In genomic region chr11:65390099-65390941, GRCh38 we compare ENCODE assay signal across 9 cellular contexts. TPM values are rescaled to one million over a fixed set of nuclear protein-coding genes. Genes with fewer than 3 reads are reported as not detected.
A peak's percentile ranks its signal among the peaks of the same experiment; 100 is the strongest.
DNase-seq lines count a peak whose midpoint lies in the region; ATAC-seq and TF ChIP-seq lines count a peak whose summit lies in the region.
"Had no signal": no experiment of that assay in that cellular context is flagged by ENCODE, and none has a peak within 500 bp of the region (broad histone marks: within the 10 kb centered on the region; RNA-seq: fewer than 3 reads in every experiment).

No MANE protein-coding gene starts in this region.

- H3K4me3 Mint-ChIP-seq in stimulated activated naive CD8-positive, alpha-beta T cell treated with anti-CD3 and anti-CD28 coated beads, Interleukin-15, amount 100 ng/mL, for 72 hours: peak overlapping the region; percentile 29

- H2BK15ac ChIP-seq in mesenchymal stem cell (ENCODE audit: low read depth, poor library complexity, severe bottlenecking): peak overlapping the region; percentile 74

- DNase-seq in stimulated activated naive CD8-positive, alpha-beta T cell treated with anti-CD3 and anti-CD28 coated beads, Interleukin-15, amount 100 ng/mL, for 72 hours: no peak
- no peak for DNase-seq in stimulated activated naive CD8-positive, alpha-beta T cell treated with anti-CD3 and anti-CD28 coated beads, Interleukin-15, Interleukin-2, amounts not matched to agents 100 U/mL and 50 U/mL, for 24 hours
- DNase-seq in breast epithelium (ENCODE audit: low spot score in 2 of 2) (peak in 1 of 2 donors; percentile 49), mesenchymal stem cell (peak; percentile 24), NCI-H2227 (lab: John Stamatoyannopoulos, UW; ENCODE audit: unreplicated experiment) (no peak), NOMO-1 treated with DMSO at 0.1 percent for 48 hours (lab: John Stamatoyannopoulos, UW; ENCODE audit: unreplicated experiment) (no peak)
- no peak for DNase-seq in stimulated activated CD4-positive, alpha-beta T cell treated with anti-CD3 and anti-CD28 coated beads, Interleukin-2, amount 100 ng/mL, for 48 hours
- DNase-seq: DMS53 had no signal

- H3K9me3 ChIP-seq in breast epithelium (no peaks in the 10 kb centered on the region), mesenchymal stem cell (ENCODE audit: control insufficient read depth, low read length) (no peaks in the 10 kb centered on the region)

- H3K27me3 ChIP-seq in breast epithelium (no peaks in the 10 kb centered on the region), mesenchymal stem cell (ENCODE audit: control insufficient read depth in 1 of 2, insufficient read depth in 1 of 2, low read length in 2 of 2) (no peaks in the 10 kb centered on the region)

- no peak overlapping the region for H2AFZ ChIP-seq in mesenchymal stem cell (ENCODE audit: low read depth, low read length)

- TF ChIP-seq POLR2A in breast epithelium (IDR thresholded peaks at IDR 0.05): no peak

- WGBS in mesenchymal stem cell: 61% methylated on average over 20 of the region's 21 CpGs

- H2BK120ac ChIP-seq in mesenchymal stem cell (ENCODE audit: low read depth, low read length): peak overlapping the region; percentile 86

- no peak overlapping the region for H3K14ac ChIP-seq in mesenchymal stem cell (ENCODE audit: low read length in 2 of 2)

- H4K8ac ChIP-seq in mesenchymal stem cell (ENCODE audit: low read length): peak overlapping the region; percentile 81

- peak overlapping the region; percentile 79 for H4K91ac ChIP-seq in mesenchymal stem cell (ENCODE audit: low read length)

- TF ChIP-seq CTCF in breast epithelium (IDR thresholded peaks at IDR 0.05): no peak

- peak overlapping the region in 2 of 3 donors; percentile 23 to 88 for H3K4me3 ChIP-seq in breast epithelium
- peak overlapping the region in 1 of 2 experiments; percentile 68 for H3K4me3 ChIP-seq in mesenchymal stem cell (ENCODE audit: insufficient read depth in 1 of 2, low read depth in 1 of 2, low read length in 2 of 2)

- H3K23ac ChIP-seq in mesenchymal stem cell (ENCODE audit: low read length in 2 of 2): no peak overlapping the region

- H3K4me2 ChIP-seq in mesenchymal stem cell (ENCODE audit: low read length, poor library complexity, severe bottlenecking): peak overlapping the region; percentile 62

- peaks cover 51% of the 10 kb centered on the region for H3K79me1 ChIP-seq in mesenchymal stem cell (replicated peaks; ENCODE audit: low read length, poor library complexity, severe bottlenecking)

- peak overlapping the region; percentile 86 to 89 for H3K27ac Mint-ChIP-seq in stimulated activated naive CD8-positive, alpha-beta T cell treated with anti-CD3 and anti-CD28 coated beads, Interleukin-15, amount 100 ng/mL, for 72 hours

- H2BK12ac ChIP-seq in mesenchymal stem cell (ENCODE audit: low read length in 2 of 2): peak overlapping the region; percentile 79 to 86

- intact Hi-C loops in breast epithelium (cut with DNase I; ENCODE audit: low total_unique reads): no loop called here

- no peaks in the 10 kb centered on the region for H3K27me3 Mint-ChIP-seq in stimulated activated naive CD8-positive, alpha-beta T cell treated with anti-CD3 and anti-CD28 coated beads, Interleukin-15, amount 100 ng/mL, for 72 hours

- ATAC-seq in stimulated activated naive CD8-positive, alpha-beta T cell treated with anti-CD3 and anti-CD28 coated beads, Interleukin-15, amount 100 ng/mL, for 72 hours: no peak
- ATAC-seq in stimulated activated naive CD8-positive, alpha-beta T cell treated with anti-CD3 and anti-CD28 coated beads, Interleukin-15, Interleukin-2, amounts not matched to agents 100 U/mL and 50 U/mL, for 24 hours: no peak
- ATAC-seq in HG03095 (IDR thresholded peaks at IDR 0.05; ENCODE audit: unreplicated experiment): no peak

- H3K18ac ChIP-seq in mesenchymal stem cell (ENCODE audit: low read depth in 1 of 2, low read length in 2 of 2): peak overlapping the region; percentile 67 to 87

- H3K4me1 Mint-ChIP-seq in stimulated activated naive CD8-positive, alpha-beta T cell treated with anti-CD3 and anti-CD28 coated beads, Interleukin-15, amount 100 ng/mL, for 72 hours: peaks cover 67% of the 10 kb centered on the region

- peak overlapping the region; percentile 84 for H2AK5ac ChIP-seq in mesenchymal stem cell (ENCODE audit: low read length, severe bottlenecking)

- H3K4ac ChIP-seq in mesenchymal stem cell (ENCODE audit: low read depth in 1 of 2, low read length in 2 of 2): peak overlapping the region; percentile 71 to 74

- H3K36me3 ChIP-seq in breast epithelium (no peaks in the 10 kb centered on the region), mesenchymal stem cell (ENCODE audit: control insufficient read depth in 1 of 2, insufficient read depth in 2 of 2, low read depth in 1 of 2, low read length in 2 of 2) (peaks cover 46 to 49% of the 10 kb centered on the region in 2 experiments)

- no peaks in the 10 kb centered on the region for H3K9me3 Mint-ChIP-seq in stimulated activated naive CD8-positive, alpha-beta T cell treated with anti-CD3 and anti-CD28 coated beads, Interleukin-15, amount 100 ng/mL, for 72 hours

- H3K27ac ChIP-seq in breast epithelium: peak overlapping the region; percentile 94 to 99
- peak overlapping the region; percentile 65 for H3K27ac ChIP-seq in mesenchymal stem cell (ENCODE audit: low read length, poor library complexity, severe bottlenecking)

- peak overlapping the region; percentile 64 for H3K9ac ChIP-seq in mesenchymal stem cell (ENCODE audit: low read length)

- H3K4me1 ChIP-seq in breast epithelium (peaks cover 21 to 61% of the 10 kb centered on the region in 2 donors), mesenchymal stem cell (ENCODE audit: control insufficient read depth, insufficient read depth, low read depth, low read length) (peaks cover 51% of the 10 kb centered on the region)

- no peak overlapping the region for H2BK5ac ChIP-seq in mesenchymal stem cell (ENCODE audit: low read depth, low read length, poor library complexity, severe bottlenecking)

RNA-seq across cellular contexts. Expression of gene FRMD8, which starts 3.9 kb away (rescaled TPM):
- 10 to 100 TPM; 22.9 to 57.0 (median 49.0) TPM for total RNA-seq in breast epithelium
- polyA plus RNA-seq in mesenchymal stem cell (2013, experiment 1 of 2): 24.6 TPM
- 25.1 TPM for polyA plus RNA-seq in mesenchymal stem cell (2013, experiment 2 of 2)

RNA-seq across cellular contexts. Expression of gene SLC25A45, which starts 7.9 kb away (rescaled TPM):
- 1 to 10 TPM; 5.4 to 9.1 (median 6.6) TPM for total RNA-seq in breast epithelium
- 2.2 TPM for polyA plus RNA-seq in mesenchymal stem cell (2013, experiment 1 of 2)
- polyA plus RNA-seq in mesenchymal stem cell (2013, experiment 2 of 2): 1.9 TPM

RNA-seq across cellular contexts. Expression of gene NEAT1, which starts 32.3 kb away (rescaled TPM):
- 100 to 1,000 TPM; 323 to 391 (median 351) TPM for total RNA-seq in breast epithelium
- polyA plus RNA-seq in mesenchymal stem cell (2013, experiment 1 of 2): 51.2 TPM
- 44.5 TPM for polyA plus RNA-seq in mesenchymal stem cell (2013, experiment 2 of 2)

RNA-seq across cellular contexts. Expression of gene TIGD3, which starts 35.8 kb away (rescaled TPM):
- 1 to 10 TPM in 1 of 3 donors, under 1 TPM in 1, not detected in 1; 0.29 to 1.3 TPM for total RNA-seq in breast epithelium
- polyA plus RNA-seq in mesenchymal stem cell (2013, experiment 1 of 2): 0.06 TPM
- 0.05 TPM for polyA plus RNA-seq in mesenchymal stem cell (2013, experiment 2 of 2)

RNA-seq across cellular contexts. Expression of gene DPF2, which starts 56.7 kb away (rescaled TPM):
- total RNA-seq in breast epithelium: 10 to 100 TPM; 30.7 to 44.8 (median 39.7) TPM
- polyA plus RNA-seq in mesenchymal stem cell (2013, experiment 1 of 2): 52.4 TPM
- polyA plus RNA-seq in mesenchymal stem cell (2013, experiment 2 of 2): 46.0 TPM
